Comparison of ENCODE assay signal across 26 cellular contexts in genomic region chr6:143664171-143664570, GRCh38.
"Had no signal": no experiment of that assay in that cellular context is flagged by ENCODE, and none has a peak within 500 bp of the region (broad histone marks: within the 10 kb centered on the region; RNA-seq: fewer than 3 reads in every experiment).

No MANE protein-coding gene starts in this region.

- H3K9ac ChIP-seq: neural progenitor cell had no signal

- FAIRE-seq: keratinocyte had no signal

- H3K27ac ChIP-seq: hepatocyte, left lung, lower lobe of right lung, neural progenitor cell, neutrophil, right atrium auricular region, right lobe of liver, tibial nerve, uterus had no signal

- H3K4me1 ChIP-seq: left lung, lower lobe of right lung, neural progenitor cell, right atrium auricular region, right lobe of liver, tibial nerve, uterus had no signal

- DNase-seq: left colon; left lung; lower lobe of right lung; mammary epithelial cell; mesendoderm; naive B cell; natural killer cell; nephron progenitor cell; occipital lobe; right lobe of liver; stimulated activated CD4-positive, alpha-beta T cell treated with anti-CD3 and anti-CD28 coated beads, Interleukin-1b, Interleukin-23, amount 100 ng/mL, for 48 hours; stimulated activated CD4-positive, alpha-beta T cell treated with anti-CD3 and anti-CD28 coated beads, Interleukin-2, amount 100 ng/mL, for 48 hours; stimulated activated CD4-positive, alpha-beta T cell treated with anti-CD3 and anti-CD28 coated beads, Interleukin-4, amount 100 ng/mL, for 4 hours; stimulated activated CD8-positive, alpha-beta memory T cell treated with anti-CD3 and anti-CD28 coated beads, Interleukin-4, amount 100 ng/mL, for 48 hours; stimulated activated naive CD4-positive, alpha-beta T cell treated with Interleukin-2 at 50 U/mL for 16 hours; stimulated activated naive CD8-positive, alpha-beta T cell treated with anti-CD3 and anti-CD28 coated beads, Interleukin-15, amount 100 ng/mL, for 72 hours; substantia nigra; uterus had no signal

- H3K36me3 ChIP-seq: left lung, lower lobe of right lung, neural progenitor cell, neutrophil, right atrium auricular region, right lobe of liver, tibial nerve, uterus had no signal

- H3K4me3 ChIP-seq: hepatocyte, left lung, lower lobe of right lung, neural progenitor cell, right atrium auricular region, right lobe of liver, smooth muscle cell, tibial nerve, uterus had no signal

- H3K9me3 ChIP-seq: neutrophil, right lobe of liver had no signal

- ATAC-seq: left colon; left lung; lower lobe of right lung; natural killer cell; right lobe of liver; stimulated activated memory B cell treated with anti-CD40 and anti-IgM and Interleukin-4, amounts not matched to agents 10 μg/mL and 1 μg/mL and 100 μg/mL, for 72 hours; stimulated activated naive CD8-positive, alpha-beta T cell treated with anti-CD3 and anti-CD28 coated beads, Interleukin-15, amount 100 ng/mL, for 72 hours had no signal
